Comparison of ENCODE assay signal across 20 cellular contexts in genomic region chr3:142858043-142858442, GRCh38. TPM values are rescaled to one million over a fixed set of nuclear protein-coding genes. Genes with fewer than 3 reads are reported as not detected.
"Had no signal": no experiment of that assay in that cellular context is flagged by ENCODE, and none has a peak within 500 bp of the region (broad histone marks: within the 10 kb centered on the region; RNA-seq: fewer than 3 reads in every experiment).

No MANE protein-coding gene starts in this region.

- H2AFZ ChIP-seq: hepatocyte had no signal

- H3K4me3 ChIP-seq: adrenal gland, dorsolateral prefrontal cortex, gastroesophageal sphincter, hepatocyte, mucosa of descending colon, pancreas, thyroid gland had no signal

- H3K79me2 ChIP-seq: hepatocyte had no signal

- H3K27me3 ChIP-seq: hepatocyte, thyroid gland had no signal

- H3K4me3 Mint-ChIP-seq: activated CD8-positive, alpha-beta memory T cell treated with anti-CD3 and anti-CD28 coated beads, Interleukin-2, amount 10 ng/mL, durations not matched to agents 7 days and 5 days; endodermal cell; memory B cell; naive thymus-derived CD4-positive, alpha-beta T cell; stimulated activated effector memory CD8-positive, alpha-beta T cell treated with anti-CD3 and anti-CD28 coated beads, Interleukin-12 subunit alpha, Interleukin-12 subunit beta, amount 100 ng/mL, for 72 hours had no signal

- H3K9me3 ChIP-seq: adrenal gland, gastroesophageal sphincter, mucosa of descending colon, pancreas, thyroid gland had no signal

- H3K27ac Mint-ChIP-seq: activated CD8-positive, alpha-beta memory T cell treated with anti-CD3 and anti-CD28 coated beads, Interleukin-2, amount 10 ng/mL, durations not matched to agents 7 days and 5 days; endodermal cell; memory B cell; naive thymus-derived CD4-positive, alpha-beta T cell; stimulated activated effector memory CD8-positive, alpha-beta T cell treated with anti-CD3 and anti-CD28 coated beads, Interleukin-12 subunit alpha, Interleukin-12 subunit beta, amount 100 ng/mL, for 72 hours had no signal

- H3K4me1 ChIP-seq: adrenal gland, gastroesophageal sphincter, thyroid gland had no signal

- H3K9me3 Mint-ChIP-seq: endodermal cell; memory B cell; naive thymus-derived CD4-positive, alpha-beta T cell; stimulated activated effector memory CD8-positive, alpha-beta T cell treated with anti-CD3 and anti-CD28 coated beads, Interleukin-12 subunit alpha, Interleukin-12 subunit beta, amount 100 ng/mL, for 72 hours had no signal

- H3K4me1 Mint-ChIP-seq: memory B cell had no signal

- ATAC-seq: activated CD8-positive, alpha-beta memory T cell treated with anti-CD3 and anti-CD28 coated beads, Interleukin-2, amount 10 ng/mL, durations not matched to agents 7 days and 5 days; gastroesophageal sphincter; left ventricle myocardium superior; mucosa of descending colon; naive thymus-derived CD4-positive, alpha-beta T cell; pancreas; stimulated activated effector memory CD8-positive, alpha-beta T cell treated with anti-CD3 and anti-CD28 coated beads, Interleukin-12 subunit alpha, Interleukin-12 subunit beta, amount 100 ng/mL, for 72 hours had no signal

- H3K36me3 ChIP-seq: adrenal gland, gastroesophageal sphincter, pancreas, thyroid gland had no signal

- DNase-seq: activated CD4-positive, alpha-beta T cell treated with anti-CD3 and anti-CD28 coated beads, Interleukin-2, amount 50 U/mL, for 48 hours; activated CD4-positive, CD25-positive, alpha-beta regulatory T cell treated with anti-CD3 and anti-CD28 coated beads, Interleukin-2, amount 50 U/mL, for 72 hours; activated CD8-positive, alpha-beta memory T cell treated with anti-CD3 and anti-CD28 coated beads, Interleukin-2, amount 10 ng/mL, durations not matched to agents 7 days and 5 days; activated naive CD4-positive, alpha-beta T cell treated with anti-CD3 and anti-CD28 coated beads, Interleukin-2, amount 50 U/mL, for 16 hours; activated T-cell treated with anti-CD3 and anti-CD28 coated beads, Interleukin-2, amount 50 U/mL, for 1 hour; adrenal gland; dorsolateral prefrontal cortex; endodermal cell; erythroblast; kidney; left ventricle myocardium superior; mucosa of descending colon; naive thymus-derived CD4-positive, alpha-beta T cell; pancreas; stimulated activated CD4-positive, alpha-beta T cell treated with anti-CD3 and anti-CD28 coated beads, Interleukin-12 subunit alpha, Interleukin-12 subunit beta, amount 100 ng/mL, for 4 hours; thyroid gland had no signal

- FAIRE-seq: kidney, pancreas had no signal

- H3K36me3 Mint-ChIP-seq: activated CD8-positive, alpha-beta memory T cell treated with anti-CD3 and anti-CD28 coated beads, Interleukin-2, amount 10 ng/mL, durations not matched to agents 7 days and 5 days; memory B cell; naive thymus-derived CD4-positive, alpha-beta T cell; stimulated activated effector memory CD8-positive, alpha-beta T cell treated with anti-CD3 and anti-CD28 coated beads, Interleukin-12 subunit alpha, Interleukin-12 subunit beta, amount 100 ng/mL, for 72 hours had no signal

- H3K4me2 ChIP-seq: hepatocyte had no signal

- H3K27ac ChIP-seq: adrenal gland, dorsolateral prefrontal cortex, gastroesophageal sphincter, hepatocyte, pancreas, thyroid gland had no signal

RNA-seq across cellular contexts. Expression of gene PCOLCE2, which starts 30.8 kb away (rescaled TPM):
- total RNA-seq: activated CD8-positive, alpha-beta memory T cell treated with anti-CD3 and anti-CD28 coated beads, Interleukin-2, amount 10 ng/mL, durations not matched to agents 7 days and 5 days; naive thymus-derived CD4-positive, alpha-beta T cell had no signal
- polyA plus RNA-seq: naive thymus-derived CD4-positive, alpha-beta T cell had no signal
